Comparison of ENCODE assay signal across 30 cellular contexts in genomic region chr14:54614296-54614695, GRCh38.
"Had no signal": no experiment of that assay in that cellular context is flagged by ENCODE, and none has a peak within 500 bp of the region (broad histone marks: within the 10 kb centered on the region; RNA-seq: fewer than 3 reads in every experiment).

No MANE protein-coding gene starts in this region.

- ATAC-seq: activated CD4-positive, alpha-beta T cell treated with anti-CD3 and anti-CD28 coated beads for 36 hours; activated CD8-positive, alpha-beta memory T cell treated with anti-CD3 and anti-CD28 coated beads, Interleukin-2, amount 10 ng/mL, durations not matched to agents 7 days and 5 days; activated CD8-positive, alpha-beta T cell treated with anti-CD3 and anti-CD28 coated beads, Interleukin-2, amount 10 ng/mL, durations not matched to agents 7 days and 5 days; activated naive CD4-positive, alpha-beta T cell treated with anti-CD3 and anti-CD28 coated beads, Interleukin-2, amount 50 U/mL, for 72 hours; gastroesophageal sphincter; heart right ventricle; T-helper 17 cell had no signal

- H3K27ac ChIP-seq: ascending aorta, breast epithelium, cardiac muscle cell, colonic mucosa, epithelial cell of prostate, esophagus squamous epithelium, gastroesophageal sphincter, heart right ventricle, WERI-Rb-1 had no signal

- H3K9me3 ChIP-seq: ascending aorta, breast epithelium, colonic mucosa, esophagus squamous epithelium, gastroesophageal sphincter had no signal

- H3K36me3 ChIP-seq: breast epithelium, cardiac muscle cell, colonic mucosa, esophagus squamous epithelium, gastroesophageal sphincter had no signal

- H3K4me1 ChIP-seq: breast epithelium, colonic mucosa had no signal

- DNase-seq: activated CD4-positive, alpha-beta memory T cell treated with anti-CD3 and anti-CD28 coated beads for 36 hours; activated CD4-positive, alpha-beta T cell treated with anti-CD3 and anti-CD28 coated beads for 36 hours; activated CD4-positive, alpha-beta T cell treated with anti-CD3 and anti-CD28 coated beads, Interleukin-2, amount 10 ng/mL, durations not matched to agents 24 days and 14 days; activated CD4-positive, CD25-positive, alpha-beta regulatory T cell; activated CD4-positive, CD25-positive, alpha-beta regulatory T cell treated with anti-CD3 and anti-CD28 coated beads, Interleukin-2, amount 50 U/mL, for 72 hours; activated CD8-positive, alpha-beta memory T cell treated with anti-CD3 and anti-CD28 coated beads, Interleukin-2, amount 10 ng/mL, durations not matched to agents 7 days and 5 days; activated CD8-positive, alpha-beta memory T cell treated with anti-CD3 and anti-CD28 coated beads, Interleukin-2, amount 50 U/mL, for 4 hours; activated CD8-positive, alpha-beta T cell treated with anti-CD3 and anti-CD28 coated beads, Interleukin-2, amount 10 ng/mL, durations not matched to agents 7 days and 5 days; activated effector memory CD4-positive, alpha-beta T cell treated with anti-CD3 and anti-CD28 coated beads, Interleukin-2, amount 50 U/mL, for 16 hours; activated naive CD4-positive, alpha-beta T cell; activated naive CD4-positive, alpha-beta T cell treated with anti-CD3 and anti-CD28 coated beads, Interleukin-2, amount 10 ng/mL, durations not matched to agents 7 days and 5 days; activated naive CD8-positive, alpha-beta T cell treated with anti-CD3 and anti-CD28 coated beads, Interleukin-2, amount 10 ng/mL, durations not matched to agents 7 days and 5 days; activated T-cell treated with anti-CD3 and anti-CD28 coated beads, Interleukin-2, amount 50 U/mL, for 1 hour; activated T-cell treated with anti-CD3 and anti-CD28 coated beads, Interleukin-2, amount 50 U/mL, for 48 hours; central memory CD4-positive, alpha-beta T cell; cerebellar nuclear complex; colonic mucosa; effector CD8-positive, alpha-beta T cell; esophagus squamous epithelium; foreskin melanocyte; heart right ventricle; T-helper 17 cell; T1000; WERI-Rb-1 had no signal

- H3K4me3 ChIP-seq: ascending aorta, breast epithelium, cardiac muscle cell, colonic mucosa, esophagus squamous epithelium, gastroesophageal sphincter, heart right ventricle had no signal

- H3K27me3 ChIP-seq: ascending aorta, breast epithelium, cardiac muscle cell, colonic mucosa, esophagus squamous epithelium, gastroesophageal sphincter, heart right ventricle had no signal
